1 cellular context compared by ENCODE assay signal in the genomic region with DNA sequence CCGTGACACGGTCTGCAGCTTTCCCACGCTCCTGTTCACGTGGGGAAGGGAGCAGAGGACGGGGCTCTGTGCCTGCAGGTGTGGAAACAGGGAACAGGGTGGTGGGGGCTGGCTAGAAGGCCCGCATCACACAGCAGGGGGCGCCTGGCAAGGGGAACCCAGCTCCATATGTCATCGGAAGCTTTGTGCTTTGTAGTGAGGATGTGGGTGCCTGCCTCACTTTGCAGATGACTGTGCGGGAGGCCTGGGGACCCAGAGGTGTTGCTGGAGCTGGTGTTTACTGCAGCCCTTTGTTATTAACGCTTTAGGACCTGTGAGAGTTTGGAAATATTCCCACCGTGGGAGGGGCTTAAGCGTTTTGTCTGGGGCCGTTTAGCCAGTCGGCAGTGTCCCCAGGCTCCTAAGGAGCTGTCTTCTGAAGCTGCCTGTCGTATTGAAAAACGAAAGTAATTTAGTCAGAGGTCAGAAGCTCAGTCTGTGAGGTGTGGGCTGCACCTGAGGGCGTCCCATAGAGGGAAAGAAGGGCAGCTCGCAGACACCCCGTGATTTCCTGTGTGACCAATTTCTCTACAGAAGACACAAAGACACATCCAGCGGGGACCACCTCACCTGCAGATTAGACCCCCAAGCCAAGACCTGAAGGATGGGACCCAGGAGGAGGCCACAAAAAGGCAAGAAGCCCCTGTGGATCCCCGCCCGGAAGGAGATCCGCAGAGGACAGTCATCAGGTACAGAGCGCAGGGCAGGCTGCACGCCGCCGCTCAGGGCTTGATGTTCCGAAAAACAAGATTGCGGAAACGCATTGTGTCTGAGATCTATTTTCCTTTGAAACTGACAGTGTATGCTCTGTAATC.
A peak's percentile ranks its signal among the peaks of the same experiment; 100 is the strongest.
TF ChIP-seq lines count a peak whose summit lies in the region.

No MANE protein-coding gene starts in this region.

TF ChIP-seq in GM12878, 131 proteins besides CTCF, POLR2A, EP300 and RAD21 (continued from another document and continues in another):
- TF ChIP-seq, protein P1, sequence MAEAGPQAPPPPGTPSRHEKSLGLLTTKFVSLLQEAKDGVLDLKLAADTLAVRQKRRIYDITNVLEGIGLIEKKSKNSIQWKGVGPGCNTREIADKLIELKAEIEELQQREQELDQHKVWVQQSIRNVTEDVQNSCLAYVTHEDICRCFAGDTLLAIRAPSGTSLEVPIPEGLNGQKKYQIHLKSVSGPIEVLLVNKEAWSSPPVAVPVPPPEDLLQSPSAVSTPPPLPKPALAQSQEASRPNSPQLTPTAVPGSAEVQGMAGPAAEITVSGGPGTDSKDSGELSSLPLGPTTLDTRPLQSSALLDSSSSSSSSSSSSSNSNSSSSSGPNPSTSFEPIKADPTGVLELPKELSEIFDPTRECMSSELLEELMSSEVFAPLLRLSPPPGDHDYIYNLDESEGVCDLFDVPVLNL (IDR thresholded peaks at IDR 0.05; ENCODE audit: low read depth, low read length), result no peak
- TF ChIP-seq RELA (IDR thresholded peaks at IDR 0.05; ENCODE audit: borderline replicate concordance, partially characterized antibody) (peak; percentile 63), SRF (IDR thresholded peaks at IDR 0.05; ENCODE audit: low read depth in 2 of 2, low read length in 2 of 2) (peak in 1 of 2 experiments; percentile 39; a peak in 1 of 4 replicates), IRF4 (IDR thresholded peaks at IDR 0.05; ENCODE audit: low read depth, low read length) (peak; percentile 75), SREBF1 (IDR thresholded peaks at IDR 0.05; ENCODE audit: low read length) (no peak), SMAD1 (IDR thresholded peaks at IDR 0.05; ENCODE audit: low read depth, partially characterized antibody) (no peak), CEBPB (IDR thresholded peaks at IDR 0.05; ENCODE audit: borderline replicate concordance in 1 of 2, low read depth in 2 of 2, low read length in 2 of 2) (no peak), ZNF207 (IDR thresholded peaks at IDR 0.05; ENCODE audit: borderline replicate concordance) (peak; percentile 33; the same call in 1 of the 2 replicates), HDAC6 (IDR thresholded peaks at IDR 0.05; ENCODE audit: unreplicated experiment) (no peak), TAF1 (IDR thresholded peaks at IDR 0.05; ENCODE audit: borderline replicate concordance, low read depth, low read length) (peak; percentile 38; the same call in 1 of the 2 replicates), SIN3A (IDR thresholded peaks at IDR 0.05; ENCODE audit: low read depth, low read length) (peak; percentile 73; the same call in 1 of the 2 replicates), MEF2B (IDR thresholded peaks at IDR 0.05; ENCODE audit: partially characterized antibody, poor library complexity, severe bottlenecking) (peak; percentile 60), NR2C2 (IDR thresholded peaks at IDR 0.05; ENCODE audit: borderline replicate concordance, control insufficient read depth, insufficient read length, low read depth) (no peak), CHD1 (IDR thresholded peaks at IDR 0.05; ENCODE audit: low read depth, low read length) (no peak), MYB (IDR thresholded peaks at IDR 0.05; ENCODE audit: borderline replicate concordance, low read depth, low read length) (no peak), ATF7 (IDR thresholded peaks at IDR 0.05; ENCODE audit: low read depth) (peak; percentile 89), TARDBP (IDR thresholded peaks at IDR 0.05; ENCODE audit: borderline replicate concordance) (no peak), ZNF274 (IDR thresholded peaks at IDR 0.05; ENCODE audit: insufficient read depth, insufficient read length) (no peak)
- TF ChIP-seq, protein P2, sequence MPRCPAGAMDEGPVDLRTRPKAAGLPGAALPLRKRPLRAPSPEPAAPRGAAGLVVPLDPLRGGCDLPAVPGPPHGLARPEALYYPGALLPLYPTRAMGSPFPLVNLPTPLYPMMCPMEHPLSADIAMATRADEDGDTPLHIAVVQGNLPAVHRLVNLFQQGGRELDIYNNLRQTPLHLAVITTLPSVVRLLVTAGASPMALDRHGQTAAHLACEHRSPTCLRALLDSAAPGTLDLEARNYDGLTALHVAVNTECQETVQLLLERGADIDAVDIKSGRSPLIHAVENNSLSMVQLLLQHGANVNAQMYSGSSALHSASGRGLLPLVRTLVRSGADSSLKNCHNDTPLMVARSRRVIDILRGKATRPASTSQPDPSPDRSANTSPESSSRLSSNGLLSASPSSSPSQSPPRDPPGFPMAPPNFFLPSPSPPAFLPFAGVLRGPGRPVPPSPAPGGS (IDR thresholded peaks at IDR 0.05; ENCODE audit: borderline replicate concordance, insufficient read depth, low read depth, low read length, poor library complexity, severe bottlenecking), result no peak
- TF ChIP-seq, protein P3, sequence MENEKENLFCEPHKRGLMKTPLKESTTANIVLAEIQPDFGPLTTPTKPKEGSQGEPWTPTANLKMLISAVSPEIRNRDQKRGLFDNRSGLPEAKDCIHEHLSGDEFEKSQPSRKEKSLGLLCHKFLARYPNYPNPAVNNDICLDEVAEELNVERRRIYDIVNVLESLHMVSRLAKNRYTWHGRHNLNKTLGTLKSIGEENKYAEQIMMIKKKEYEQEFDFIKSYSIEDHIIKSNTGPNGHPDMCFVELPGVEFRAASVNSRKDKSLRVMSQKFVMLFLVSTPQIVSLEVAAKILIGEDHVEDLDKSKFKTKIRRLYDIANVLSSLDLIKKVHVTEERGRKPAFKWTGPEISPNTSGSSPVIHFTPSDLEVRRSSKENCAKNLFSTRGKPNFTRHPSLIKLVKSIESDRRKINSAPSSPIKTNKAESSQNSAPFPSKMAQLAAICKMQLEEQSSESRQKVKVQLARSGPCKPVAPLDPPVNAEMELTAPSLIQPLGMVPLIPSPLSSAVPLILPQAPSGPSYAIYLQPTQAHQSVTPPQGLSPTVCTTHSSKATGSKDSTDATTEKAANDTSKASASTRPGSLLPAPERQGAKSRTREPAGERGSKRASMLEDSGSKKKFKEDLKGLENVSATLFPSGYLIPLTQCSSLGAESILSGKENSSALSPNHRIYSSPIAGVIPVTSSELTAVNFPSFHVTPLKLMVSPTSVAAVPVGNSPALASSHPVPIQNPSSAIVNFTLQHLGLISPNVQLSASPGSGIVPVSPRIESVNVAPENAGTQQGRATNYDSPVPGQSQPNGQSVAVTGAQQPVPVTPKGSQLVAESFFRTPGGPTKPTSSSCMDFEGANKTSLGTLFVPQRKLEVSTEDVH (IDR thresholded peaks at IDR 0.05; ENCODE audit: low read depth, partially characterized antibody), result no peak
- TF ChIP-seq, protein P4, sequence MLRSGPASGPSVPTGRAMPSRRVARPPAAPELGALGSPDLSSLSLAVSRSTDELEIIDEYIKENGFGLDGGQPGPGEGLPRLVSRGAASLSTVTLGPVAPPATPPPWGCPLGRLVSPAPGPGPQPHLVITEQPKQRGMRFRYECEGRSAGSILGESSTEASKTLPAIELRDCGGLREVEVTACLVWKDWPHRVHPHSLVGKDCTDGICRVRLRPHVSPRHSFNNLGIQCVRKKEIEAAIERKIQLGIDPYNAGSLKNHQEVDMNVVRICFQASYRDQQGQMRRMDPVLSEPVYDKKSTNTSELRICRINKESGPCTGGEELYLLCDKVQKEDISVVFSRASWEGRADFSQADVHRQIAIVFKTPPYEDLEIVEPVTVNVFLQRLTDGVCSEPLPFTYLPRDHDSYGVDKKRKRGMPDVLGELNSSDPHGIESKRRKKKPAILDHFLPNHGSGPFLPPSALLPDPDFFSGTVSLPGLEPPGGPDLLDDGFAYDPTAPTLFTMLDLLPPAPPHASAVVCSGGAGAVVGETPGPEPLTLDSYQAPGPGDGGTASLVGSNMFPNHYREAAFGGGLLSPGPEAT (IDR thresholded peaks at IDR 0.05; ENCODE audit: low read depth), result peak; percentile 80
- TF ChIP-seq, protein P5, sequence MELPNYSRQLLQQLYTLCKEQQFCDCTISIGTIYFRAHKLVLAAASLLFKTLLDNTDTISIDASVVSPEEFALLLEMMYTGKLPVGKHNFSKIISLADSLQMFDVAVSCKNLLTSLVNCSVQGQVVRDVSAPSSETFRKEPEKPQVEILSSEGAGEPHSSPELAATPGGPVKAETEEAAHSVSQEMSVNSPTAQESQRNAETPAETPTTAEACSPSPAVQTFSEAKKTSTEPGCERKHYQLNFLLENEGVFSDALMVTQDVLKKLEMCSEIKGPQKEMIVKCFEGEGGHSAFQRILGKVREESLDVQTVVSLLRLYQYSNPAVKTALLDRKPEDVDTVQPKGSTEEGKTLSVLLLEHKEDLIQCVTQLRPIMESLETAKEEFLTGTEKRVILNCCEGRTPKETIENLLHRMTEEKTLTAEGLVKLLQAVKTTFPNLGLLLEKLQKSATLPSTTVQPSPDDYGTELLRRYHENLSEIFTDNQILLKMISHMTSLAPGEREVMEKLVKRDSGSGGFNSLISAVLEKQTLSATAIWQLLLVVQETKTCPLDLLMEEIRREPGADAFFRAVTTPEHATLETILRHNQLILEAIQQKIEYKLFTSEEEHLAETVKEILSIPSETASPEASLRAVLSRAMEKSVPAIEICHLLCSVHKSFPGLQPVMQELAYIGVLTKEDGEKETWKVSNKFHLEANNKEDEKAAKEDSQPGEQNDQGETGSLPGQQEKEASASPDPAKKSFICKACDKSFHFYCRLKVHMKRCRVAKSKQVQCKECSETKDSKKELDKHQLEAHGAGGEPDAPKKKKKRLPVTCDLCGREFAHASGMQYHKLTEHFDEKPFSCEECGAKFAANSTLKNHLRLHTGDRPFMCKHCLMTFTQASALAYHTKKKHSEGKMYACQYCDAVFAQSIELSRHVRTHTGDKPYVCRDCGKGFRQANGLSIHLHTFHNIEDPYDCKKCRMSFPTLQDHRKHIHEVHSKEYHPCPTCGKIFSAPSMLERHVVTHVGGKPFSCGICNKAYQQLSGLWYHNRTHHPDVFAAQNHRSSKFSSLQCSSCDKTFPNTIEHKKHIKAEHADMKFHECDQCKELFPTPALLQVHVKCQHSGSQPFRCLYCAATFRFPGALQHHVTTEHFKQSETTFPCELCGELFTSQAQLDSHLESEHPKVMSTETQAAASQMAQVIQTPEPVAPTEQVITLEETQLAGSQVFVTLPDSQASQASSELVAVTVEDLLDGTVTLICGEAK (IDR thresholded peaks at IDR 0.05; ENCODE audit: borderline replicate concordance), result no peak; the same call in 1 of the 2 replicates
- TF ChIP-seq, protein P6, sequence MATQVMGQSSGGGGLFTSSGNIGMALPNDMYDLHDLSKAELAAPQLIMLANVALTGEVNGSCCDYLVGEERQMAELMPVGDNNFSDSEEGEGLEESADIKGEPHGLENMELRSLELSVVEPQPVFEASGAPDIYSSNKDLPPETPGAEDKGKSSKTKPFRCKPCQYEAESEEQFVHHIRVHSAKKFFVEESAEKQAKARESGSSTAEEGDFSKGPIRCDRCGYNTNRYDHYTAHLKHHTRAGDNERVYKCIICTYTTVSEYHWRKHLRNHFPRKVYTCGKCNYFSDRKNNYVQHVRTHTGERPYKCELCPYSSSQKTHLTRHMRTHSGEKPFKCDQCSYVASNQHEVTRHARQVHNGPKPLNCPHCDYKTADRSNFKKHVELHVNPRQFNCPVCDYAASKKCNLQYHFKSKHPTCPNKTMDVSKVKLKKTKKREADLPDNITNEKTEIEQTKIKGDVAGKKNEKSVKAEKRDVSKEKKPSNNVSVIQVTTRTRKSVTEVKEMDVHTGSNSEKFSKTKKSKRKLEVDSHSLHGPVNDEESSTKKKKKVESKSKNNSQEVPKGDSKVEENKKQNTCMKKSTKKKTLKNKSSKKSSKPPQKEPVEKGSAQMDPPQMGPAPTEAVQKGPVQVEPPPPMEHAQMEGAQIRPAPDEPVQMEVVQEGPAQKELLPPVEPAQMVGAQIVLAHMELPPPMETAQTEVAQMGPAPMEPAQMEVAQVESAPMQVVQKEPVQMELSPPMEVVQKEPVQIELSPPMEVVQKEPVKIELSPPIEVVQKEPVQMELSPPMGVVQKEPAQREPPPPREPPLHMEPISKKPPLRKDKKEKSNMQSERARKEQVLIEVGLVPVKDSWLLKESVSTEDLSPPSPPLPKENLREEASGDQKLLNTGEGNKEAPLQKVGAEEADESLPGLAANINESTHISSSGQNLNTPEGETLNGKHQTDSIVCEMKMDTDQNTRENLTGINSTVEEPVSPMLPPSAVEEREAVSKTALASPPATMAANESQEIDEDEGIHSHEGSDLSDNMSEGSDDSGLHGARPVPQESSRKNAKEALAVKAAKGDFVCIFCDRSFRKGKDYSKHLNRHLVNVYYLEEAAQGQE (IDR thresholded peaks at IDR 0.05; ENCODE audit: low read depth, low read length), result 0 out of 2 replicates have a peak, but pooled peaks have one; percentile 11
- TF ChIP-seq, protein P7, sequence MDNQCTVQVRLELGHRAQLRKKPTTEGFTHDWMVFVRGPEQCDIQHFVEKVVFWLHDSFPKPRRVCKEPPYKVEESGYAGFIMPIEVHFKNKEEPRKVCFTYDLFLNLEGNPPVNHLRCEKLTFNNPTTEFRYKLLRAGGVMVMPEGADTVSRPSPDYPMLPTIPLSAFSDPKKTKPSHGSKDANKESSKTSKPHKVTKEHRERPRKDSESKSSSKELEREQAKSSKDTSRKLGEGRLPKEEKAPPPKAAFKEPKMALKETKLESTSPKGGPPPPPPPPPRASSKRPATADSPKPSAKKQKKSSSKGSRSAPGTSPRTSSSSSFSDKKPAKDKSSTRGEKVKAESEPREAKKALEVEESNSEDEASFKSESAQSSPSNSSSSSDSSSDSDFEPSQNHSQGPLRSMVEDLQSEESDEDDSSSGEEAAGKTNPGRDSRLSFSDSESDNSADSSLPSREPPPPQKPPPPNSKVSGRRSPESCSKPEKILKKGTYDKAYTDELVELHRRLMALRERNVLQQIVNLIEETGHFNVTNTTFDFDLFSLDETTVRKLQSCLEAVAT (IDR thresholded peaks at IDR 0.05), result peak; percentile 48; the same call in 1 of the 2 replicates
- TF ChIP-seq, protein P8, sequence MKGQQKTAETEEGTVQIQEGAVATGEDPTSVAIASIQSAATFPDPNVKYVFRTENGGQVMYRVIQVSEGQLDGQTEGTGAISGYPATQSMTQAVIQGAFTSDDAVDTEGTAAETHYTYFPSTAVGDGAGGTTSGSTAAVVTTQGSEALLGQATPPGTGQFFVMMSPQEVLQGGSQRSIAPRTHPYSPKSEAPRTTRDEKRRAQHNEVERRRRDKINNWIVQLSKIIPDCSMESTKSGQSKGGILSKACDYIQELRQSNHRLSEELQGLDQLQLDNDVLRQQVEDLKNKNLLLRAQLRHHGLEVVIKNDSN (IDR thresholded peaks at IDR 0.05; ENCODE audit: borderline replicate concordance, extremely low read length, insufficient read depth, low read depth, low read length), result no peak
- TF ChIP-seq, protein P9, sequence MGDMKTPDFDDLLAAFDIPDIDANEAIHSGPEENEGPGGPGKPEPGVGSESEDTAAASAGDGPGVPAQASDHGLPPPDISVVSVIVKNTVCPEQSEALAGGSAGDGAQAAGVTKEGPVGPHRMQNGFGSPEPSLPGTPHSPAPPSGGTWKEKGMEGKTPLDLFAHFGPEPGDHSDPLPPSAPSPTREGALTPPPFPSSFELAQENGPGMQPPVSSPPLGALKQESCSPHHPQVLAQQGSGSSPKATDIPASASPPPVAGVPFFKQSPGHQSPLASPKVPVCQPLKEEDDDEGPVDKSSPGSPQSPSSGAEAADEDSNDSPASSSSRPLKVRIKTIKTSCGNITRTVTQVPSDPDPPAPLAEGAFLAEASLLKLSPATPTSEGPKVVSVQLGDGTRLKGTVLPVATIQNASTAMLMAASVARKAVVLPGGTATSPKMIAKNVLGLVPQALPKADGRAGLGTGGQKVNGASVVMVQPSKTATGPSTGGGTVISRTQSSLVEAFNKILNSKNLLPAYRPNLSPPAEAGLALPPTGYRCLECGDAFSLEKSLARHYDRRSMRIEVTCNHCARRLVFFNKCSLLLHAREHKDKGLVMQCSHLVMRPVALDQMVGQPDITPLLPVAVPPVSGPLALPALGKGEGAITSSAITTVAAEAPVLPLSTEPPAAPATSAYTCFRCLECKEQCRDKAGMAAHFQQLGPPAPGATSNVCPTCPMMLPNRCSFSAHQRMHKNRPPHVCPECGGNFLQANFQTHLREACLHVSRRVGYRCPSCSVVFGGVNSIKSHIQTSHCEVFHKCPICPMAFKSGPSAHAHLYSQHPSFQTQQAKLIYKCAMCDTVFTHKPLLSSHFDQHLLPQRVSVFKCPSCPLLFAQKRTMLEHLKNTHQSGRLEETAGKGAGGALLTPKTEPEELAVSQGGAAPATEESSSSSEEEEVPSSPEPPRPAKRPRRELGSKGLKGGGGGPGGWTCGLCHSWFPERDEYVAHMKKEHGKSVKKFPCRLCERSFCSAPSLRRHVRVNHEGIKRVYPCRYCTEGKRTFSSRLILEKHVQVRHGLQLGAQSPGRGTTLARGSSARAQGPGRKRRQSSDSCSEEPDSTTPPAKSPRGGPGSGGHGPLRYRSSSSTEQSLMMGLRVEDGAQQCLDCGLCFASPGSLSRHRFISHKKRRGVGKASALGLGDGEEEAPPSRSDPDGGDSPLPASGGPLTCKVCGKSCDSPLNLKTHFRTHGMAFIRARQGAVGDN (IDR thresholded peaks at IDR 0.05), result no peak
